In genomic region chr6:41033776-41034175, GRCh38 we compare ENCODE assay signal across 28 cellular contexts. TPM values are rescaled to one million over a fixed set of nuclear protein-coding genes. Genes with fewer than 3 reads are reported as not detected.
A peak's percentile ranks its signal among the peaks of the same experiment; 100 is the strongest.
DNase-seq lines count a peak whose midpoint lies in the region; ATAC-seq, FAIRE-seq and TF ChIP-seq lines count a peak whose summit lies in the region.
"Had no signal": no experiment of that assay in that cellular context is flagged by ENCODE, and none has a peak within 500 bp of the region (broad histone marks: within the 10 kb centered on the region; RNA-seq: fewer than 3 reads in every experiment).

No MANE protein-coding gene starts in this region.

- intact Hi-C loops in HepG2 (cut with micrococcal nuclease; ENCODE audit: unreplicated experiment) (no loop called here), right lobe of liver (cut with DNase I) (no loop called here)

- H3K4me2 ChIP-seq in HepG2 (ENCODE audit: low read depth, low read length) = no peak overlapping the region
- H3K4me2 ChIP-seq: A549; BLaER1 treated with 17β-estradiol and CSF1 and Interleukin-3, amounts not matched to agents 10 nM and 100 nM; GM23338 had no signal

- H3K9me3 Mint-ChIP-seq in activated naive CD4-positive, alpha-beta T cell treated with anti-CD3 and anti-CD28 coated beads, Interleukin-2, amount 50 U/mL, for 24 hours = no peaks in the 10 kb centered on the region
- H3K9me3 Mint-ChIP-seq in chondrocyte (ENCODE audit: low read depth) = no peaks in the 10 kb centered on the region
- H3K9me3 Mint-ChIP-seq: CD4-positive, alpha-beta memory T cell; GM23338; H9 had no signal

- H3K79me2 ChIP-seq in HepG2 (ENCODE audit: insufficient read depth, low read length) = no peaks in the 10 kb centered on the region

- H3K9ac ChIP-seq in HepG2 (ENCODE audit: insufficient read depth, low read depth, low read length) = no peak overlapping the region
- H3K9ac ChIP-seq: BLaER1 treated with 17β-estradiol and CSF1 and Interleukin-3, amounts not matched to agents 10 nM and 100 nM had no signal

- no peak for TF ChIP-seq EP300 in HepG2 (IDR thresholded peaks at IDR 0.05; ENCODE audit: low read depth in 2 of 2, low read length in 2 of 2)
- TF ChIP-seq EP300 in HepG2 (CRISPR knock-in tag; IDR thresholded peaks at IDR 0.05; ENCODE audit: borderline replicate concordance) = no peak

- no peak for ATAC-seq in HepG2
- ATAC-seq in right lobe of liver = no peak
- ATAC-seq: A549, GM23338, HCT116 had no signal

- H3K27ac Mint-ChIP-seq in activated naive CD4-positive, alpha-beta T cell treated with anti-CD3 and anti-CD28 coated beads, Interleukin-2, amount 50 U/mL, for 24 hours = peak overlapping the region; percentile 20
- H3K27ac Mint-ChIP-seq in chondrocyte (ENCODE audit: unreplicated experiment) = peak overlapping the region; percentile 28
- H3K27ac Mint-ChIP-seq: CD14-positive monocyte, GM23338, H9 had no signal

- no peaks in the 10 kb centered on the region for H4K20me1 ChIP-seq in HepG2 (ENCODE audit: insufficient read depth, low read length)
- H4K20me1 ChIP-seq: BLaER1 treated with 17β-estradiol and CSF1 and Interleukin-3, amounts not matched to agents 10 nM and 100 nM had no signal

- CTCF ChIA-PET in HepG2 (lab: Yijun Ruan, JAX; ENCODE audit: low intra/inter-chr PET ratio, low total read pairs) = no interaction called here

- no peak overlapping the region for H3K4me3 Mint-ChIP-seq in activated naive CD4-positive, alpha-beta T cell treated with anti-CD3 and anti-CD28 coated beads, Interleukin-2, amount 50 U/mL, for 24 hours
- H3K4me3 Mint-ChIP-seq in chondrocyte (ENCODE audit: unreplicated experiment) = no peak overlapping the region
- H3K4me3 Mint-ChIP-seq: CD14-positive monocyte; CD4-positive, alpha-beta memory T cell; GM23338; H9 had no signal

- TF ChIP-seq POLR2A in HepG2 (IDR thresholded peaks at IDR 0.05; ENCODE audit: insufficient read depth in 1 of 2, low read depth in 2 of 2, low read length in 2 of 2) = no peak
- no peak for TF ChIP-seq POLR2A in right lobe of liver (IDR thresholded peaks at IDR 0.05)

- no peaks in the 10 kb centered on the region for H3K27me3 Mint-ChIP-seq in activated naive CD4-positive, alpha-beta T cell treated with anti-CD3 and anti-CD28 coated beads, Interleukin-2, amount 50 U/mL, for 24 hours
- H3K27me3 Mint-ChIP-seq in chondrocyte (ENCODE audit: low read depth) = peaks cover 20% of the 10 kb centered on the region
- H3K27me3 Mint-ChIP-seq: CD4-positive, alpha-beta memory T cell had no signal

- 90% methylated on average over 13 of the region's 13 CpGs for WGBS in HepG2 (ENCODE audit: low lambda C conversion rate)
- WGBS in right lobe of liver (ENCODE audit: insufficient coverage, low coverage, low lambda C conversion rate, missing lambda C conversion rate) = 80% methylated on average over 1 of the region's 13 CpGs

- peaks cover 7% of the 10 kb centered on the region for H3K4me1 Mint-ChIP-seq in activated naive CD4-positive, alpha-beta T cell treated with anti-CD3 and anti-CD28 coated beads, Interleukin-2, amount 50 U/mL, for 24 hours
- H3K4me1 Mint-ChIP-seq in chondrocyte (ENCODE audit: low read depth) = peaks cover 4% of the 10 kb centered on the region

- H3K27me3 ChIP-seq in HepG2 (ENCODE audit: control insufficient read depth in 1 of 2, insufficient read depth in 2 of 2, low read length in 2 of 2) (no peaks in the 10 kb centered on the region), right lobe of liver (no peaks in the 10 kb centered on the region)
- H3K27me3 ChIP-seq: BE2C; BLaER1 treated with 17β-estradiol and CSF1 and Interleukin-3, amounts not matched to agents 10 nM and 100 nM had no signal

- no peaks in the 10 kb centered on the region for H3K36me3 Mint-ChIP-seq in activated naive CD4-positive, alpha-beta T cell treated with anti-CD3 and anti-CD28 coated beads, Interleukin-2, amount 50 U/mL, for 24 hours
- H3K36me3 Mint-ChIP-seq in chondrocyte (ENCODE audit: low read depth) = no peaks in the 10 kb centered on the region
- H3K36me3 Mint-ChIP-seq: CD14-positive monocyte had no signal

- no peak for DNase-seq in activated naive CD4-positive, alpha-beta T cell treated with anti-CD3 and anti-CD28 coated beads, Interleukin-2, amount 50 U/mL, for 16 hours
- DNase-seq in HepG2 (ENCODE audit: low spot score) = no peak
- no peak for DNase-seq in right lobe of liver
- no peak for DNase-seq in chondrocyte (ENCODE audit: low spot score)
- no peak for DNase-seq in frontal cortex (ENCODE audit: low spot score in 2 of 2)
- DNase-seq in CD1c-positive myeloid dendritic cell (ENCODE audit: extremely low spot score) = no peak
- DNase-seq: 8988T; ACHN; AML-193; BE2C; Calu3; CD4-positive, alpha-beta memory T cell; COR-L47; DMS53; DMS79 treated with DMSO at 0.1 percent for 48 hours; GF-D8; H9 had no signal

- H3K27ac ChIP-seq in HepG2 (ENCODE audit: extremely low read length, insufficient read depth, low read length) = no peak overlapping the region
- H3K27ac ChIP-seq in right lobe of liver = no peak overlapping the region
- H3K27ac ChIP-seq: A549; BLaER1 treated with 17β-estradiol and CSF1 and Interleukin-3, amounts not matched to agents 10 nM and 100 nM had no signal

- H3K4me1 ChIP-seq in HepG2 (ENCODE audit: insufficient read depth, low read length) (peaks cover 40% of the 10 kb centered on the region), right lobe of liver (peaks cover 0 to 35% (median 12%) of the 10 kb centered on the region in 4 donors)
- H3K4me1 ChIP-seq: BE2C had no signal

- TF ChIP-seq RAD21 in HepG2 (CRISPR knock-in tag; IDR thresholded peaks at IDR 0.05) = no peak

- in situ Hi-C loops in HepG2 (cut with HindIII; ENCODE audit: extremely low pct_ligation_motif_present, low pct_unique_long_range_greater_than_20kb) = loop anchor here (5.0 to 25.0 kb wide), 2 partner anchors 34 to 696 kb away; no protein-coding TSS in a partner anchor

- H3K36me3 ChIP-seq in HepG2 (replicated peaks in 1 of 2; ENCODE audit: control insufficient read depth in 1 of 2, insufficient read depth in 2 of 2, low read length in 2 of 2) (peaks cover 0 to 1% of the 10 kb centered on the region in 2 experiments; a peak in 1 of 5 replicates), right lobe of liver (peaks cover 0 to 37% (median 2%) of the 10 kb centered on the region in 4 donors)
- H3K36me3 ChIP-seq: BE2C; BLaER1 treated with 17β-estradiol and CSF1 and Interleukin-3, amounts not matched to agents 10 nM and 100 nM had no signal

- no peaks in the 10 kb centered on the region for H3K9me3 ChIP-seq in HepG2 (ENCODE audit: low read length)
- no peaks in the 10 kb centered on the region for H3K9me3 ChIP-seq in right lobe of liver
- H3K9me3 ChIP-seq: A549; BE2C; BLaER1 treated with 17β-estradiol and CSF1 and Interleukin-3, amounts not matched to agents 10 nM and 100 nM had no signal

- no peak overlapping the region for H2AFZ ChIP-seq in HepG2 (ENCODE audit: low read length)
- H2AFZ ChIP-seq: GM23338 had no signal

- TF ChIP-seq CTCF in HepG2 (CRISPR knock-in tag; IDR thresholded peaks at IDR 0.05) (no peak), right lobe of liver (IDR thresholded peaks at IDR 0.05) (no peak), chondrocyte (IDR thresholded peaks at IDR 0.05) (no peak)

- FAIRE-seq in HepG2 (lab: Jason Lieb, UNC) (no peak), frontal cortex (lab: Jason Lieb, UNC) (no peak)
- FAIRE-seq: A549, GM12891, GM18507 had no signal

- POLR2A ChIA-PET in HepG2 (lab: Yijun Ruan, JAX) = no interaction called here

- H3K4me3 ChIP-seq in HepG2 (replicated peaks in 1 of 3; ENCODE audit: insufficient read depth in 1 of 3, low read depth in 2 of 3, low read length in 3 of 3) = no peak overlapping the region
- no peak overlapping the region for H3K4me3 ChIP-seq in right lobe of liver
- H3K4me3 ChIP-seq: A549; BLaER1 treated with 17β-estradiol and CSF1 and Interleukin-3, amounts not matched to agents 10 nM and 100 nM; GM23338 had no signal

- BruUV-seq in HepG2 (replicated peaks; lab: Mats Ljungman, UMichigan) = no TSS peak

RNA-seq across cellular contexts. Expression of gene UNC5CL, which starts 5.2 kb away (rescaled TPM):
- total RNA-seq in HepG2 (2016; rRNA removed; fragmentation: Illumina TruSeq; extraction: Trizol) = 0.87 and 2.4 TPM in 2 replicates
- 0.26 and 0.30 TPM in 2 replicates for total RNA-seq in HepG2 (2016; cell fraction: cytosol; rRNA removed; fragmentation: Illumina TruSeq; extraction: Trizol; ENCODE audit: low read depth)
- total RNA-seq in HepG2 (2016; cell fraction: insoluble cytoplasmic fraction; rRNA removed; fragmentation: Illumina TruSeq; extraction: Trizol) = 1.1 and 2.3 TPM in 2 replicates
- 0.55 and 0.80 TPM in 2 replicates for total RNA-seq in HepG2 (2016; cell fraction: membrane; rRNA removed; fragmentation: Illumina TruSeq; extraction: Trizol)
- 3.5 and 4.1 TPM in 2 replicates for total RNA-seq in HepG2 (2016; cell fraction: nucleus; rRNA removed; fragmentation: Illumina TruSeq; extraction: Trizol)
- polyA plus RNA-seq in HepG2 (2011; rRNA removed) = 2.5 TPM in 2 replicates
- 1.00 and 1.4 TPM in 2 replicates for polyA plus RNA-seq in HepG2 (2011; cell fraction: cytosol; rRNA removed)
- 15.4 and 20.4 TPM in 2 replicates for polyA plus RNA-seq in HepG2 (2011; cell fraction: nucleus; rRNA removed)
- polyA plus RNA-seq in HepG2 (2012) = 2.4 and 2.5 TPM in 2 replicates
- 0.23 and 0.29 TPM in 2 replicates for polyA plus RNA-seq in HepG2 (2016; cell fraction: cytosol; fragmentation: Illumina TruSeq; extraction: Trizol; ENCODE audit: low read depth)
- polyA plus RNA-seq in HepG2 (2016; cell fraction: insoluble cytoplasmic fraction; fragmentation: Illumina TruSeq; extraction: Trizol; ENCODE audit: low read depth) = 0.71 and 0.86 TPM in 2 replicates
- polyA plus RNA-seq in HepG2 (2016; cell fraction: membrane; fragmentation: Illumina TruSeq; extraction: Trizol; ENCODE audit: low read depth) = 0.43 and 0.89 TPM in 2 replicates
- polyA plus RNA-seq in HepG2 (2016; cell fraction: nucleus; fragmentation: Illumina TruSeq; extraction: Trizol; ENCODE audit: insufficient read depth, low read depth) = 9.8 and 11.9 TPM in 2 replicates
- polyA minus RNA-seq in HepG2 (2011; rRNA and poly(A)+ RNA removed; ENCODE audit: low replicate concordance) = 1.6 TPM in 1 of 2 replicates, not detected in the other
- 0.35 TPM in 1 of 2 replicates, not detected in the other for polyA minus RNA-seq in HepG2 (2011; cell fraction: cytosol; rRNA and poly(A)+ RNA removed)
- 2.5 and 4.4 TPM in 2 replicates for polyA minus RNA-seq in HepG2 (2011; cell fraction: nucleus; rRNA and poly(A)+ RNA removed)
- 10 to 100 TPM in 4 of 6 experiments, 1 to 10 TPM in 2; 5.0 to 35.7 (median 13.5) TPM for total RNA-seq in right lobe of liver
- total RNA-seq in chondrocyte = 0.25 to 0.36 TPM in 2 of 3 replicates, not detected in the other
- total RNA-seq in frontal cortex = under 0.01 TPM

RNA-seq across cellular contexts. Expression of gene TSPO2, which starts 8.5 kb away (rescaled TPM):
- total RNA-seq in HepG2 (2016; rRNA removed; fragmentation: Illumina TruSeq; extraction: Trizol) (not detected in 2 replicates), right lobe of liver (under 1 TPM; 0.22 to 0.86 (median 0.52) TPM), chondrocyte (not detected in 3 replicates), frontal cortex (0.82 TPM)
- total RNA-seq in HepG2 (2016; cell fraction: cytosol; rRNA removed; fragmentation: Illumina TruSeq; extraction: Trizol; ENCODE audit: low read depth) = not detected in 2 replicates
- 0.21 and 0.28 TPM in 2 replicates for total RNA-seq in HepG2 (2016; cell fraction: insoluble cytoplasmic fraction; rRNA removed; fragmentation: Illumina TruSeq; extraction: Trizol)
- total RNA-seq in HepG2 (2016; cell fraction: membrane; rRNA removed; fragmentation: Illumina TruSeq; extraction: Trizol) = not detected in 2 replicates
- total RNA-seq in HepG2 (2016; cell fraction: nucleus; rRNA removed; fragmentation: Illumina TruSeq; extraction: Trizol) = not detected in 2 replicates
- polyA plus RNA-seq in HepG2 (2011; rRNA removed) = 0.14 and 0.55 TPM in 2 replicates
- 0.14 and 0.51 TPM in 2 replicates for polyA plus RNA-seq in HepG2 (2011; cell fraction: cytosol; rRNA removed)
- polyA plus RNA-seq in HepG2 (2011; cell fraction: nucleus; rRNA removed) = 0.16 TPM in 1 of 2 replicates, not detected in the other
- 0.25 TPM in 1 of 2 replicates, not detected in the other for polyA plus RNA-seq in HepG2 (2012)
- polyA plus RNA-seq in HepG2 (2016; cell fraction: cytosol; fragmentation: Illumina TruSeq; extraction: Trizol; ENCODE audit: low read depth) = not detected in 2 replicates
- not detected in 2 replicates for polyA plus RNA-seq in HepG2 (2016; cell fraction: insoluble cytoplasmic fraction; fragmentation: Illumina TruSeq; extraction: Trizol; ENCODE audit: low read depth)
- not detected in 2 replicates for polyA plus RNA-seq in HepG2 (2016; cell fraction: membrane; fragmentation: Illumina TruSeq; extraction: Trizol; ENCODE audit: low read depth)
- polyA plus RNA-seq in HepG2 (2016; cell fraction: nucleus; fragmentation: Illumina TruSeq; extraction: Trizol; ENCODE audit: insufficient read depth, low read depth) = not detected in 2 replicates
- 0.72 TPM in 1 of 2 replicates, not detected in the other for polyA minus RNA-seq in HepG2 (2011; rRNA and poly(A)+ RNA removed; ENCODE audit: low replicate concordance)
- not detected in 2 replicates for polyA minus RNA-seq in HepG2 (2011; cell fraction: cytosol; rRNA and poly(A)+ RNA removed)
- polyA minus RNA-seq in HepG2 (2011; cell fraction: nucleus; rRNA and poly(A)+ RNA removed) = not detected in 2 replicates
- total RNA-seq: Calu3; CD4-positive, alpha-beta memory T cell; Daoy; G401; GM23338; H4; H9 had no signal
- polyA plus RNA-seq: A549; CD14-positive monocyte; CD4-positive, alpha-beta memory T cell had no signal

RNA-seq across cellular contexts. Expression of gene APOBEC2, which starts 19.2 kb away (rescaled TPM):
- total RNA-seq in HepG2 (2016; rRNA removed; fragmentation: Illumina TruSeq; extraction: Trizol) (0.09 and 0.35 TPM in 2 replicates), right lobe of liver (not detected), chondrocyte (not detected in 3 replicates), frontal cortex (not detected)
- total RNA-seq in HepG2 (2016; cell fraction: cytosol; rRNA removed; fragmentation: Illumina TruSeq; extraction: Trizol; ENCODE audit: low read depth) = not detected in 2 replicates
- total RNA-seq in HepG2 (2016; cell fraction: insoluble cytoplasmic fraction; rRNA removed; fragmentation: Illumina TruSeq; extraction: Trizol) = 0.09 and 0.33 TPM in 2 replicates
- total RNA-seq in HepG2 (2016; cell fraction: membrane; rRNA removed; fragmentation: Illumina TruSeq; extraction: Trizol) = not detected in 2 replicates
- not detected in 2 replicates for total RNA-seq in HepG2 (2016; cell fraction: nucleus; rRNA removed; fragmentation: Illumina TruSeq; extraction: Trizol)
- not detected in 2 replicates for polyA plus RNA-seq in HepG2 (2011; rRNA removed)
- polyA plus RNA-seq in HepG2 (2011; cell fraction: cytosol; rRNA removed) = 0.08 and 0.10 TPM in 2 replicates
- not detected in 2 replicates for polyA plus RNA-seq in HepG2 (2011; cell fraction: nucleus; rRNA removed)
- 0.28 and 0.79 TPM in 2 replicates for polyA plus RNA-seq in HepG2 (2012)
- not detected in 2 replicates for polyA plus RNA-seq in HepG2 (2016; cell fraction: cytosol; fragmentation: Illumina TruSeq; extraction: Trizol; ENCODE audit: low read depth)
- 0.44 TPM in 1 of 2 replicates, not detected in the other for polyA plus RNA-seq in HepG2 (2016; cell fraction: insoluble cytoplasmic fraction; fragmentation: Illumina TruSeq; extraction: Trizol; ENCODE audit: low read depth)
- polyA plus RNA-seq in HepG2 (2016; cell fraction: membrane; fragmentation: Illumina TruSeq; extraction: Trizol; ENCODE audit: low read depth) = not detected in 2 replicates
- polyA plus RNA-seq in HepG2 (2016; cell fraction: nucleus; fragmentation: Illumina TruSeq; extraction: Trizol; ENCODE audit: insufficient read depth, low read depth) = not detected in 2 replicates
- polyA minus RNA-seq in HepG2 (2011; rRNA and poly(A)+ RNA removed; ENCODE audit: low replicate concordance) = not detected in 2 replicates
- polyA minus RNA-seq in HepG2 (2011; cell fraction: cytosol; rRNA and poly(A)+ RNA removed) = not detected in 2 replicates
- polyA minus RNA-seq in HepG2 (2011; cell fraction: nucleus; rRNA and poly(A)+ RNA removed) = 0.64 TPM in 1 of 2 replicates, not detected in the other
- total RNA-seq: Calu3; CD4-positive, alpha-beta memory T cell; Daoy; G401; GM23338; H4; H9 had no signal
- polyA plus RNA-seq: A549 had no signal

RNA-seq across cellular contexts. Expression of gene OARD1, which starts 38.4 kb away (rescaled TPM):
- 49.0 and 60.4 TPM in 2 replicates for total RNA-seq in HepG2 (2016; rRNA removed; fragmentation: Illumina TruSeq; extraction: Trizol)
- total RNA-seq in HepG2 (2016; cell fraction: cytosol; rRNA removed; fragmentation: Illumina TruSeq; extraction: Trizol; ENCODE audit: low read depth) = 27.4 and 28.2 TPM in 2 replicates
- total RNA-seq in HepG2 (2016; cell fraction: insoluble cytoplasmic fraction; rRNA removed; fragmentation: Illumina TruSeq; extraction: Trizol) = 49.5 and 55.0 TPM in 2 replicates
- 39.5 and 41.0 TPM in 2 replicates for total RNA-seq in HepG2 (2016; cell fraction: membrane; rRNA removed; fragmentation: Illumina TruSeq; extraction: Trizol)
- total RNA-seq in HepG2 (2016; cell fraction: nucleus; rRNA removed; fragmentation: Illumina TruSeq; extraction: Trizol) = 50.8 and 56.3 TPM in 2 replicates
- polyA plus RNA-seq in HepG2 (2011; rRNA removed) = 14.0 and 18.4 TPM in 2 replicates
- polyA plus RNA-seq in HepG2 (2011; cell fraction: cytosol; rRNA removed) = 8.9 and 11.4 TPM in 2 replicates
- 21.1 TPM in 2 replicates for polyA plus RNA-seq in HepG2 (2011; cell fraction: nucleus; rRNA removed)
- 29.6 and 43.1 TPM in 2 replicates for polyA plus RNA-seq in HepG2 (2012)
- polyA plus RNA-seq in HepG2 (2016; cell fraction: cytosol; fragmentation: Illumina TruSeq; extraction: Trizol; ENCODE audit: low read depth) = 32.3 and 41.1 TPM in 2 replicates
- 75.4 and 76.2 TPM in 2 replicates for polyA plus RNA-seq in HepG2 (2016; cell fraction: insoluble cytoplasmic fraction; fragmentation: Illumina TruSeq; extraction: Trizol; ENCODE audit: low read depth)
- 40.8 and 42.5 TPM in 2 replicates for polyA plus RNA-seq in HepG2 (2016; cell fraction: membrane; fragmentation: Illumina TruSeq; extraction: Trizol; ENCODE audit: low read depth)
- 45.0 and 50.9 TPM in 2 replicates for polyA plus RNA-seq in HepG2 (2016; cell fraction: nucleus; fragmentation: Illumina TruSeq; extraction: Trizol; ENCODE audit: insufficient read depth, low read depth)
- polyA minus RNA-seq in HepG2 (2011; rRNA and poly(A)+ RNA removed; ENCODE audit: low replicate concordance) = 5.5 and 10.5 TPM in 2 replicates
- polyA minus RNA-seq in HepG2 (2011; cell fraction: cytosol; rRNA and poly(A)+ RNA removed) = 4.2 and 5.0 TPM in 2 replicates
- polyA minus RNA-seq in HepG2 (2011; cell fraction: nucleus; rRNA and poly(A)+ RNA removed) = 52.7 and 65.8 TPM in 2 replicates
- total RNA-seq in right lobe of liver = 10 to 100 TPM; 14.8 to 26.2 (median 21.7) TPM
- total RNA-seq in chondrocyte = 11.4 to 12.2 TPM (median 12.2 TPM) in 3 replicates
- total RNA-seq in frontal cortex = 6.9 TPM

RNA-seq across cellular contexts. Expression of gene NFYA, which starts 39.0 kb away (rescaled TPM):
- total RNA-seq in HepG2 (2016; rRNA removed; fragmentation: Illumina TruSeq; extraction: Trizol) (22.9 and 52.0 TPM in 2 replicates), right lobe of liver (10 to 100 TPM in 1 of 6 experiments, 1 to 10 TPM in 5; 6.4 to 11.7 (median 7.7) TPM), chondrocyte (18.8 to 24.7 TPM (median 20.5 TPM) in 3 replicates), frontal cortex (34.6 TPM)
- total RNA-seq in HepG2 (2016; cell fraction: cytosol; rRNA removed; fragmentation: Illumina TruSeq; extraction: Trizol; ENCODE audit: low read depth) = 3.6 and 4.8 TPM in 2 replicates
- total RNA-seq in HepG2 (2016; cell fraction: insoluble cytoplasmic fraction; rRNA removed; fragmentation: Illumina TruSeq; extraction: Trizol) = 22.0 and 49.9 TPM in 2 replicates
- total RNA-seq in HepG2 (2016; cell fraction: membrane; rRNA removed; fragmentation: Illumina TruSeq; extraction: Trizol) = 18.4 and 21.5 TPM in 2 replicates
- 33.7 and 34.3 TPM in 2 replicates for total RNA-seq in HepG2 (2016; cell fraction: nucleus; rRNA removed; fragmentation: Illumina TruSeq; extraction: Trizol)
- polyA plus RNA-seq in HepG2 (2011; rRNA removed) = 14.8 and 16.0 TPM in 2 replicates
- polyA plus RNA-seq in HepG2 (2011; cell fraction: cytosol; rRNA removed) = 9.2 and 9.9 TPM in 2 replicates
- polyA plus RNA-seq in HepG2 (2011; cell fraction: nucleus; rRNA removed) = 19.0 and 21.1 TPM in 2 replicates
- 18.5 and 18.9 TPM in 2 replicates for polyA plus RNA-seq in HepG2 (2012)
- 2.2 and 3.1 TPM in 2 replicates for polyA plus RNA-seq in HepG2 (2016; cell fraction: cytosol; fragmentation: Illumina TruSeq; extraction: Trizol; ENCODE audit: low read depth)
- polyA plus RNA-seq in HepG2 (2016; cell fraction: insoluble cytoplasmic fraction; fragmentation: Illumina TruSeq; extraction: Trizol; ENCODE audit: low read depth) = 61.2 and 64.1 TPM in 2 replicates
- polyA plus RNA-seq in HepG2 (2016; cell fraction: membrane; fragmentation: Illumina TruSeq; extraction: Trizol; ENCODE audit: low read depth) = 9.3 and 11.6 TPM in 2 replicates
- polyA plus RNA-seq in HepG2 (2016; cell fraction: nucleus; fragmentation: Illumina TruSeq; extraction: Trizol; ENCODE audit: insufficient read depth, low read depth) = 65.3 and 68.8 TPM in 2 replicates
- polyA minus RNA-seq in HepG2 (2011; rRNA and poly(A)+ RNA removed; ENCODE audit: low replicate concordance) = 53.8 and 56.2 TPM in 2 replicates
- 15.1 and 18.1 TPM in 2 replicates for polyA minus RNA-seq in HepG2 (2011; cell fraction: cytosol; rRNA and poly(A)+ RNA removed)
- polyA minus RNA-seq in HepG2 (2011; cell fraction: nucleus; rRNA and poly(A)+ RNA removed) = 22.9 and 23.2 TPM in 2 replicates
